8 cellular contexts compared by ENCODE assay signal in genomic region chr2:229922449-229923386, GRCh38. TPM values are rescaled to one million over a fixed set of nuclear protein-coding genes. Genes with fewer than 3 reads are reported as not detected.
DNase-seq lines count a peak whose midpoint lies in the region; ATAC-seq and TF ChIP-seq lines count a peak whose summit lies in the region.

TSS of gene FBXO36 (plus strand) at chr2:229922503. CDS start at chr2:229922514, 11 bp downstream.

- H3K27me3 ChIP-seq in AG04450 (ENCODE audit: control insufficient read depth, insufficient read depth, low read length), result no peaks in the 10 kb centered on the region

- no peak for DNase-seq in AG04450 (ENCODE audit: low read depth, low spot score)
- DNase-seq in NCI-H345 treated with DMSO at 0.1 percent for 48 hours (lab: John Stamatoyannopoulos, UW; ENCODE audit: unreplicated experiment), result peak; percentile 90
- peak; percentile 91 for DNase-seq in activated CD4-positive, CD25-positive, alpha-beta regulatory T cell treated with anti-CD3 and anti-CD28 coated beads, Interleukin-2, amount 50 U/mL, for 72 hours
- peak; percentile 92 for DNase-seq in ecto neural progenitor cell (ENCODE audit: low spot score)
- peak; percentile 93 for DNase-seq in mesenteric fat pad (ENCODE audit: low spot score)
- DNase-seq in stimulated activated CD8-positive, alpha-beta memory T cell treated with anti-CD3 and anti-CD28 coated beads, Interleukin-15, amount 100 ng/mL, for 4 hours (ENCODE audit: low read depth in 2 of 2), result peak; percentile 79

- CTCF ChIA-PET in AG04450 (lab: Charles Lee), result interaction anchor here (0.6 to 1.0 kb wide), 2 partner anchors 85 to 144 kb away, joined by 3 read pairs; no protein-coding TSS in a partner anchor

- H3K4me3 ChIP-seq in AG04450 (ENCODE audit: low read depth, low read length), result peak within 1 kb of the TSS; percentile 90

- TF ChIP-seq CTCF in AG04450 (IDR thresholded peaks at IDR 0.05; ENCODE audit: low read depth, low read length), result no peak

- H3K27ac ChIP-seq in AG04450 (ENCODE audit: low read depth, low read length), result peak within 1 kb of the TSS; percentile 95

- H3K9me3 ChIP-seq in AG04450 (ENCODE audit: control insufficient read depth, insufficient read depth, low read length), result peaks cover 3% of the 10 kb centered on the region; the same call in 1 of the 2 replicates

- ATAC-seq in GM18868 (IDR thresholded peaks at IDR 0.05; ENCODE audit: unreplicated experiment) (peak; percentile 60), HG03097 (IDR thresholded peaks at IDR 0.05; ENCODE audit: low FRiP score, unreplicated experiment) (peak; percentile 56)

- POLR2A ChIA-PET in AG04450 (lab: Yijun Ruan, JAX), result interaction anchor here (1.2 to 1.3 kb wide), 2 partner anchors 11 to 144 kb away, joined by 3 to 4 read pairs; no protein-coding TSS in a partner anchor

RNA-seq across cellular contexts. Expression of gene FBXO36, which starts in this region (rescaled TPM):
- polyA plus RNA-seq in AG04450 (2011; rRNA removed), result 1.8 and 2.0 TPM in 2 replicates
- polyA minus RNA-seq in AG04450 (2011; rRNA and poly(A)+ RNA removed), result 1.8 and 2.1 TPM in 2 replicates
- 3.0 TPM for total RNA-seq in mesenteric fat pad
